13 cellular contexts compared by ENCODE assay signal in genomic region chr14:105182296-105183020, GRCh38. TPM values are rescaled to one million over a fixed set of nuclear protein-coding genes. Genes with fewer than 3 reads are reported as not detected.
A peak's percentile ranks its signal among the peaks of the same experiment; 100 is the strongest.
DNase-seq lines count a peak whose midpoint lies in the region; ATAC-seq and TF ChIP-seq lines count a peak whose summit lies in the region.
"Had no signal": no experiment of that assay in that cellular context is flagged by ENCODE, and none has a peak within 500 bp of the region (broad histone marks: within the 10 kb centered on the region; RNA-seq: fewer than 3 reads in every experiment).

No MANE protein-coding gene starts in this region.

- H3K4me1 Mint-ChIP-seq in activated CD8-positive, alpha-beta memory T cell treated with anti-CD3 and anti-CD28 coated beads, Interleukin-2, amount 10 ng/mL, durations not matched to agents 7 days and 5 days, result peaks cover 15% of the 10 kb centered on the region
- H3K4me1 Mint-ChIP-seq in IgD-negative memory B cell, result peaks cover 0 to 6% (median 3%) of the 10 kb centered on the region in 3 donors
- peaks cover 13% of the 10 kb centered on the region for H3K4me1 Mint-ChIP-seq in endothelial cell (ENCODE audit: unreplicated experiment)
- no peaks in the 10 kb centered on the region for H3K4me1 Mint-ChIP-seq in neural crest cell

- ATAC-seq in activated CD8-positive, alpha-beta memory T cell treated with anti-CD3 and anti-CD28 coated beads, Interleukin-2, amount 10 ng/mL, durations not matched to agents 7 days and 5 days, result no peak

- TF ChIP-seq CTCF in endothelial cell (IDR thresholded peaks at IDR 0.05; ENCODE audit: unreplicated experiment), result no peak
- no peak for TF ChIP-seq CTCF in neural crest cell (conservative IDR thresholded peaks at IDR 0.05)

- no peaks in the 10 kb centered on the region for H3K9me3 Mint-ChIP-seq in activated CD8-positive, alpha-beta memory T cell treated with anti-CD3 and anti-CD28 coated beads, Interleukin-2, amount 10 ng/mL, durations not matched to agents 7 days and 5 days (ENCODE audit: low read depth)
- H3K9me3 Mint-ChIP-seq in IgD-negative memory B cell, result no peaks in the 10 kb centered on the region
- no peaks in the 10 kb centered on the region for H3K9me3 Mint-ChIP-seq in endothelial cell (ENCODE audit: unreplicated experiment)
- no peaks in the 10 kb centered on the region for H3K9me3 Mint-ChIP-seq in neural crest cell

- peaks cover 12% of the 10 kb centered on the region for H3K27me3 Mint-ChIP-seq in activated CD8-positive, alpha-beta memory T cell treated with anti-CD3 and anti-CD28 coated beads, Interleukin-2, amount 10 ng/mL, durations not matched to agents 7 days and 5 days
- H3K27me3 Mint-ChIP-seq in IgD-negative memory B cell (peaks cover 7% of the 10 kb centered on the region), endothelial cell (ENCODE audit: unreplicated experiment) (peaks cover 13% of the 10 kb centered on the region), neural crest cell (ENCODE audit: low read depth) (peaks cover 13% of the 10 kb centered on the region)

- H3K27ac Mint-ChIP-seq in activated CD8-positive, alpha-beta memory T cell treated with anti-CD3 and anti-CD28 coated beads, Interleukin-2, amount 10 ng/mL, durations not matched to agents 7 days and 5 days, result no peak overlapping the region
- H3K27ac Mint-ChIP-seq in IgD-negative memory B cell (peak overlapping the region in 2 of 3 donors; percentile 64 to 69), endothelial cell (ENCODE audit: unreplicated experiment) (no peak overlapping the region), neural crest cell (ENCODE audit: unreplicated experiment) (no peak overlapping the region)

- peak overlapping the region; percentile 20 for H3K4me3 Mint-ChIP-seq in activated CD8-positive, alpha-beta memory T cell treated with anti-CD3 and anti-CD28 coated beads, Interleukin-2, amount 10 ng/mL, durations not matched to agents 7 days and 5 days
- H3K4me3 Mint-ChIP-seq in IgD-negative memory B cell (peak overlapping the region; percentile 65 to 82 (median 82)), endothelial cell (ENCODE audit: unreplicated experiment) (peak overlapping the region; percentile 69), neural crest cell (peak overlapping the region; percentile 86)

- no peaks in the 10 kb centered on the region for H3K36me3 Mint-ChIP-seq in activated CD8-positive, alpha-beta memory T cell treated with anti-CD3 and anti-CD28 coated beads, Interleukin-2, amount 10 ng/mL, durations not matched to agents 7 days and 5 days
- H3K36me3 Mint-ChIP-seq in IgD-negative memory B cell (no peaks in the 10 kb centered on the region), endothelial cell (ENCODE audit: low read depth, unreplicated experiment) (no peaks in the 10 kb centered on the region), neural crest cell (ENCODE audit: low read depth) (no peaks in the 10 kb centered on the region)

- no peak for DNase-seq in activated CD8-positive, alpha-beta memory T cell treated with anti-CD3 and anti-CD28 coated beads, Interleukin-2, amount 10 ng/mL, durations not matched to agents 7 days and 5 days
- DNase-seq in activated CD8-positive, alpha-beta memory T cell treated with anti-CD3 and anti-CD28 coated beads, Interleukin-2, amount 50 U/mL, for 4 hours, result no peak
- DNase-seq in endothelial cell (ENCODE audit: low spot score) (no peak), neural crest cell (ENCODE audit: low read depth, low spot score) (no peak), NCI-H774 (lab: John Stamatoyannopoulos, UW) (no peak), NCI-H187 treated with DMSO at 0.1 percent for 48 hours (lab: John Stamatoyannopoulos, UW) (no peak)
- no peak for DNase-seq in activated effector memory CD4-positive, alpha-beta T cell treated with Interleukin-2 at 50 U/mL for 16 hours
- DNase-seq: activated CD4-positive, CD25-positive, alpha-beta regulatory T cell treated with anti-CD3 and anti-CD28 coated beads, Interleukin-2, amount 50 U/mL, for 72 hours; hippocampal formation; MV-4-11; NCI-H2171; NK-92 treated with Interleukin-12 subunit alpha and Interleukin-12 subunit beta, amount 100 ng/mL, for 24 hours had no signal

- CTCF ChIA-PET in activated CD8-positive, alpha-beta memory T cell treated with anti-CD3 and anti-CD28 coated beads, Interleukin-2, amount 10 ng/mL, durations not matched to agents 7 days and 5 days (lab: Charles Lee), result interaction anchor here (1.0 to 3.9 kb wide), 7 partner anchors 9 to 170 kb away, joined by 3 to 13 read pairs (median 5); no protein-coding TSS in a partner anchor

RNA-seq across cellular contexts. Expression of gene NUDT14, which starts 1.3 kb away (rescaled TPM):
- total RNA-seq in activated CD8-positive, alpha-beta memory T cell treated with anti-CD3 and anti-CD28 coated beads, Interleukin-2, amount 10 ng/mL, durations not matched to agents 7 days and 5 days, result 10 to 100 TPM; 16.2 to 20.9 TPM
- 12.7 TPM for polyA plus RNA-seq in IgD-negative memory B cell
- 135 TPM for total RNA-seq in endothelial cell (ENCODE audit: unreplicated experiment)
- total RNA-seq in neural crest cell, result 25.6 and 27.1 TPM in 2 replicates

RNA-seq across cellular contexts. Expression of gene JAG2, which starts 13.9 kb away (rescaled TPM):
- 1 to 10 TPM in 1 of 2 experiments, under 1 TPM in 1; 0.76 to 3.2 TPM for total RNA-seq in activated CD8-positive, alpha-beta memory T cell treated with anti-CD3 and anti-CD28 coated beads, Interleukin-2, amount 10 ng/mL, durations not matched to agents 7 days and 5 days
- polyA plus RNA-seq in IgD-negative memory B cell, result not detected
- total RNA-seq in endothelial cell (ENCODE audit: unreplicated experiment) (280 TPM), neural crest cell (2.7 and 4.2 TPM in 2 replicates)

Comparison
In these comparisons a context has a peak if more than half of its experiments do, and no peak if none do; other contexts are left out.
1. H3K27ac Mint-ChIP-seq: peak in IgD-negative memory B cell (2 of 3); none in activated CD8-positive, alpha-beta memory T cell treated with anti-CD3 and anti-CD28 coated beads, Interleukin-2, amount 10 ng/mL, durations not matched to agents 7 days and 5 days (single experiment), endothelial cell (single experiment) and neural crest cell (single experiment).
2. H3K4me3 Mint-ChIP-seq: peak in every context shown above with its lines; median percentile 86 in neural crest cell; 82 in IgD-negative memory B cell; 69 in endothelial cell; 20 in activated CD8-positive, alpha-beta memory T cell treated with anti-CD3 and anti-CD28 coated beads, Interleukin-2, amount 10 ng/mL, durations not matched to agents 7 days and 5 days.
3. RNA of gene JAG2, which starts 13.9 kb away (total RNA-seq): 280 TPM in endothelial cell (single experiment); 2.7 to 4.2 TPM in neural crest cell and 0.76 to 3.2 TPM in activated CD8-positive, alpha-beta memory T cell treated with anti-CD3 and anti-CD28 coated beads, Interleukin-2, amount 10 ng/mL, durations not matched to agents 7 days and 5 days; every median in the first group is over 10 times any median in the second.